In genomic region chr10:70887804-70888800, GRCh38 we compare ENCODE assay signal across 8 cellular contexts. TPM values are rescaled to one million over a fixed set of nuclear protein-coding genes. Genes with fewer than 3 reads are reported as not detected.
DNase-seq lines count a peak whose midpoint lies in the region; ATAC-seq and TF ChIP-seq lines count a peak whose summit lies in the region.

Gene PCBD1 (minus strand): TSS chr10:70888565. CDS start chr10:70888533, 32 bp downstream.

- peak; percentile 92 for DNase-seq in PC-3
- DNase-seq in activated T-helper 1 cell treated with anti-CD3 and anti-CD28 coated beads, Interleukin-2, amount 50 U/mL, for 16 hours (ENCODE audit: low read depth in 1 of 2, low spot score in 1 of 2) = peak; percentile 41 to 58
- peak; percentile 62 for DNase-seq in fibroblast of peridontal ligament (ENCODE audit: extremely low read depth)
- DNase-seq in stimulated activated naive CD8-positive, alpha-beta T cell treated with anti-CD3 and anti-CD28 coated beads, Interleukin-15, Interleukin-2, amounts not matched to agents 100 U/mL and 50 U/mL, for 24 hours = peak; percentile 78

- no peaks in the 10 kb centered on the region for H3K27me3 Mint-ChIP-seq in nephron (ENCODE audit: low read depth)

- peaks cover 37% of the 10 kb centered on the region for H3K4me1 ChIP-seq in BLaER1
- H3K4me1 ChIP-seq in PC-3 (ENCODE audit: insufficient read depth, low read length) = peaks cover 31% of the 10 kb centered on the region

- H3K4me3 ChIP-seq in BLaER1 = peak within 1 kb of the TSS; percentile 89
- H3K4me3 ChIP-seq in PC-3 (ENCODE audit: low read length) = peak within 1 kb of the TSS; percentile 86

- no peaks in the 10 kb centered on the region for H3K9me3 Mint-ChIP-seq in nephron

- no TSS peak for BruUV-seq in PC-3 (replicated peaks; lab: Mats Ljungman, UMichigan)

- peaks cover 45% of the 10 kb centered on the region for H3K4me1 Mint-ChIP-seq in nephron

- H3K36me3 Mint-ChIP-seq in nephron (ENCODE audit: low read depth) = peaks cover 20% of the 10 kb centered on the region

- H3K36me3 ChIP-seq in BLaER1 (peaks cover 27% of the 10 kb centered on the region), PC-3 (ENCODE audit: low read depth, low read length) (peaks cover 25% of the 10 kb centered on the region)

- no peaks in the 10 kb centered on the region for H3K27me3 ChIP-seq in BLaER1
- H3K27me3 ChIP-seq in PC-3 (ENCODE audit: low read length) = no peaks in the 10 kb centered on the region

- H2AFZ ChIP-seq in PC-3 (ENCODE audit: low read length) = peak within 1 kb of the TSS; percentile 94

- TF ChIP-seq POLR2A in GM19099 (IDR thresholded peaks at IDR 0.05; ENCODE audit: extremely low read depth, insufficient read length, low read depth) = peak; percentile 49

- ATAC-seq in HG03432 (IDR thresholded peaks at IDR 0.05; ENCODE audit: unreplicated experiment) (peak; percentile 81), PC-3 (peak; percentile 91)
- ATAC-seq in stimulated activated naive CD8-positive, alpha-beta T cell treated with anti-CD3 and anti-CD28 coated beads, Interleukin-15, Interleukin-2, amounts not matched to agents 100 U/mL and 50 U/mL, for 24 hours = peak; percentile 79

- H3K27ac ChIP-seq in BLaER1 (peak within 1 kb of the TSS; percentile 89), PC-3 (ENCODE audit: low read length) (peak within 1 kb of the TSS; percentile 47)

- no peaks in the 10 kb centered on the region for H3K9me2 ChIP-seq in PC-3 (replicated peaks; ENCODE audit: low read length)

- 0 out of 2 replicates have a peak, but pooled peaks have one; percentile 9 for TF ChIP-seq CTCF in PC-3 (conservative IDR thresholded peaks at IDR 0.05; ENCODE audit: low read depth, low read length)
- TF ChIP-seq CTCF in nephron (IDR thresholded peaks at IDR 0.05; ENCODE audit: unreplicated experiment in 3 of 3) = no peak

- H3K4me3 Mint-ChIP-seq in nephron = peak within 1 kb of the TSS; percentile 83 to 88 (median 88)

- POLR2A ChIA-PET in PC-3 (lab: Charles Lee; ENCODE audit: unreplicated experiment) = interaction anchor here (0.5 to 0.6 kb wide), 4 partner anchors 16 to 434 kb away, joined by 3 to 31 read pairs (median 6); no protein-coding TSS in a partner anchor

- CTCF ChIA-PET in PC-3 (lab: Charles Lee) = interaction anchor here (0.9 to 1.5 kb wide), 2 partner anchors 15 to 127 kb away, joined by 3 to 10 read pairs; no protein-coding TSS in a partner anchor

- H3F3A ChIP-seq in PC-3 (ENCODE audit: low read length, unreplicated experiment) = no peaks in the 10 kb centered on the region

- H3K4me2 ChIP-seq in BLaER1 = peak within 1 kb of the TSS; percentile 89
- H3K4me2 ChIP-seq in PC-3 (ENCODE audit: low read length) = peak within 1 kb of the TSS; percentile 86

- intact Hi-C loops in PC-3 (cut with micrococcal nuclease) = no loop called here

- peak within 1 kb of the TSS; percentile 45 to 83 (median 79) for H3K27ac Mint-ChIP-seq in nephron

- no peaks in the 10 kb centered on the region for H4K20me1 ChIP-seq in BLaER1
- H4K20me1 ChIP-seq in PC-3 (ENCODE audit: low read length) = peaks cover 5% of the 10 kb centered on the region; the same call in 1 of the 2 replicates

- H3K79me2 ChIP-seq in PC-3 (ENCODE audit: low read length) = peaks cover 41% of the 10 kb centered on the region

- H3K9me3 ChIP-seq in BLaER1 (no peaks in the 10 kb centered on the region), PC-3 (ENCODE audit: low read length) (no peaks in the 10 kb centered on the region)

- peak within 1 kb of the TSS; percentile 91 for H3K9ac ChIP-seq in BLaER1
- peak within 1 kb of the TSS; percentile 85 for H3K9ac ChIP-seq in PC-3 (ENCODE audit: low read length)

RNA-seq across cellular contexts. Expression of gene PCBD1, which starts in this region (rescaled TPM):
- 277 and 283 TPM in 2 replicates for total RNA-seq in PC-3 (2014; rRNA removed)

Comparison
In these comparisons a context has a peak if more than half of its experiments do, and no peak if none do; other contexts are left out.
1. Peak in every context shown above with its lines: DNase-seq, ATAC-seq, H3K4me3 ChIP-seq and H3K27ac ChIP-seq.